Comparison of ENCODE assay signal across 8 cellular contexts in the genomic region with DNA sequence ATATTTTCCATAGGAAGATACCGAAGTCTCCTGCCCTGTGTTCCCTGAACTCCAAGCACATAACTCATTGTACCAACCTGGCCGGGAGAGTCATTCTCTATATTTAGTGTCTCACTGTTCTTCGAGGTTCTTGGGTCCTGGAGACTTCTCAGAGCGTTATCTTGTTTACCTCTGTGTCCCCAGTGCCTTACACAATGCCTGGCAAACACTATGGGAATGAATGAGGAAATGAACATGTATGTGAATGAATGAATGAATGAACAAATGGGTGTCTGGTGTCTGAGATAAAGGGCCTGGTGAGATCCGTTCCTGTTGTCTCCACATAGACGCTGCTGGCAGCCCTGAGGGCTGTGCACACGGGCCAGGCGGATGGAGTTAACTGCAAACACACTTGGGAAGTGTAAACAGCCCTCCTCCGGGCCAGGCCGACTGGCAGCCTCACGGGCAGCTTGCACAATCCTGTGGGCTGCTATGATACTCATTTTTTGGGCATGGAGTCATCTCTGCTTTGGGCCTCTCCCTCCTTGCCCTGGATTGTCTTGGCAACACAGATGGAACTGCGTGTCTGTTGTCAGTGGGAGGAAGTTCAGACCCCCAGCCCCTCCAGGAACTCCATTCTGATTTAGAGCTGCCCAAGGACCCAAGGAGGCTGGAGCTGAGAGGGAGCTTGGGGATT.
DNase-seq lines count a peak whose midpoint lies in the region; ATAC-seq lines count a peak whose summit lies in the region.

No MANE protein-coding gene starts in this region.

- ATAC-seq in GM19452 (IDR thresholded peaks at IDR 0.05; ENCODE audit: unreplicated experiment) = no peak
- ATAC-seq in HG03159 (IDR thresholded peaks at IDR 0.05; ENCODE audit: unreplicated experiment) = no peak
- no peak for ATAC-seq in GM21390 (IDR thresholded peaks at IDR 0.05; ENCODE audit: unreplicated experiment)
- ATAC-seq in GM21381 (IDR thresholded peaks at IDR 0.05; ENCODE audit: unreplicated experiment) = no peak

- DNase-seq in HCEC 1CT = peak; percentile 93
- DNase-seq in SKM-1 (lab: John Stamatoyannopoulos, UW; ENCODE audit: unreplicated experiment) = peak; percentile 46
- DNase-seq in glomerular visceral epithelial cell (ENCODE audit: extremely low spot score) = peak; percentile 71
- peak; percentile 33 for DNase-seq in smooth muscle cell of the brain vasculature (ENCODE audit: low read depth, low spot score)

Comparison
In these comparisons a context has a peak if more than half of its experiments do, and no peak if none do; other contexts are left out.
1. DNase-seq: peak in every context shown above with its lines; median percentile 93 in HCEC 1CT; 71 in glomerular visceral epithelial cell; 46 in SKM-1; 33 in smooth muscle cell of the brain vasculature.